27 cellular contexts compared by ENCODE assay signal in genomic region chr20:47883186-47883585, GRCh38.
"Had no signal": no experiment of that assay in that cellular context is flagged by ENCODE, and none has a peak within 500 bp of the region (broad histone marks: within the 10 kb centered on the region; RNA-seq: fewer than 3 reads in every experiment).

No MANE protein-coding gene starts in this region.

- H3K9ac ChIP-seq: parathyroid adenoma had no signal

- ATAC-seq: naive thymus-derived CD8-positive, alpha-beta T cell; psoas muscle; right cardiac atrium; stimulated activated effector memory CD8-positive, alpha-beta T cell treated with anti-CD3 and anti-CD28 coated beads, Interleukin-12 subunit alpha, Interleukin-12 subunit beta, amount 100 ng/mL, for 72 hours; stimulated activated naive CD8-positive, alpha-beta T cell treated with anti-CD3 and anti-CD28 coated beads, Interleukin-15, amount 100 ng/mL, for 72 hours; stimulated activated naive CD8-positive, alpha-beta T cell treated with anti-CD3 and anti-CD28 coated beads, Interleukin-15, Interleukin-2, amounts not matched to agents 100 U/mL and 50 U/mL, for 24 hours; upper lobe of right lung had no signal

- H3K36me3 ChIP-seq: ovary, right lobe of liver, sigmoid colon, suprapubic skin, tibial artery, transverse colon, upper lobe of right lung, uterus had no signal

- H3K9me3 ChIP-seq: ovary, psoas muscle, right lobe of liver, sigmoid colon, suprapubic skin, testis, tibial artery, transverse colon, upper lobe of right lung, uterus had no signal

- FAIRE-seq: small intestine had no signal

- DNase-seq: naive B cell; naive thymus-derived CD8-positive, alpha-beta T cell; nephron progenitor cell; occipital lobe; ovary; posterior cingulate gyrus; psoas muscle; right cardiac atrium; right lobe of liver; sigmoid colon; small intestine; stimulated activated CD4-positive, alpha-beta T cell treated with anti-CD3 and anti-CD28 coated beads, Interleukin-15, amount 100 ng/mL, for 24 hours; stimulated activated CD4-positive, alpha-beta T cell treated with anti-CD3 and anti-CD28 coated beads, Interleukin-2, amount 100 ng/mL, for 24 hours; stimulated activated CD4-positive, alpha-beta T cell treated with anti-CD3 and anti-CD28 coated beads, Interleukin-2, amount 100 ng/mL, for 48 hours; stimulated activated CD4-positive, alpha-beta T cell treated with anti-CD3 and anti-CD28 coated beads, Interleukin-4, amount 100 ng/mL, for 24 hours; stimulated activated naive CD4-positive, alpha-beta T cell; stimulated activated naive CD8-positive, alpha-beta T cell treated with anti-CD3 and anti-CD28 coated beads, Interleukin-15, amount 100 ng/mL, for 72 hours; stimulated activated naive CD8-positive, alpha-beta T cell treated with anti-CD3 and anti-CD28 coated beads, Interleukin-15, Interleukin-2, amounts not matched to agents 100 U/mL and 50 U/mL, for 24 hours; substantia nigra; testis; transverse colon; upper lobe of right lung; uterus had no signal

- H3K27me3 ChIP-seq: ovary, right lobe of liver, sigmoid colon, testis, transverse colon, uterus had no signal

- H2AFZ ChIP-seq: parathyroid adenoma had no signal

- H3K27ac ChIP-seq: ovary, parathyroid adenoma, psoas muscle, right lobe of liver, sigmoid colon, suprapubic skin, testis, tibial artery, transverse colon, upper lobe of right lung, uterus had no signal

- H3K4me1 ChIP-seq: parathyroid adenoma, psoas muscle, right lobe of liver, sigmoid colon, suprapubic skin, testis, tibial artery, transverse colon, upper lobe of right lung, uterus had no signal

- H3K4me3 ChIP-seq: ovary, psoas muscle, right lobe of liver, sigmoid colon, suprapubic skin, testis, tibial artery, transverse colon, upper lobe of right lung, uterus had no signal
